In the genomic region with DNA sequence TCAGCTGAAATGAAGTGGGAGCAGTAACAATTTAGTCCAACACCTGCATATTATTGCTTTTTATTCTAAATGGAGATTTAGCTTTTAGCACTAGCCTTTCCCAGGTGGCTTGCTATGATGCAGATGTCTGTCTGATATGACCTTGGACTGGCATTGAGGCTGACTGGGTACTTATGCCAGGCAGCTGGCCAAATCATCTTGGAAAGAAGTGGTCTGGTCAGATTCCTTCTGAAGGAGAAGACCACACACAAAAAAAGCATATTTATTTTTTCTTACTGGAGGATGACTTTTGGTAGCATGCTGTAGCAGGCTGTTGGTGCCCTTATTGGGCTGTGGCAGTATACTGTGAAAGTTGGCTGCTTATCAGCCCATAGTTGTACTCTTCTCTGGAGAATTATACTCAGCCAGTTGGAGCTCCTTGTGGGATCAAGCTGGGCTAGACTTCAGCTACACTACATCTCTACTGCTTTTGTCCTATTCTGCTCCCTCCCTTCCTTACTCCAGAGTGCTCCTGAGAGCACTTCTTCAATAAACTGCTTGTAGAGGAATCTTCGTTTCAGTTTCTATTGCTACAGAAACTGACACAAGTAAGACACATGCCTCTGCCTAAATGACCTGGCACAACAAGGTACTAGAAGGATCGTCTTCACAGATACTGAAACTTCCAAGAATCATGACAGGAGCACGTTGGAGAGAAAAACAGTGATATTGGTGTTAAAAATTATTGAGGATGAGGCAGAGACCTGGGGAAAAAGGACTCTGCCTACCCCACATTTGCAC, we compare ENCODE assay signal across 18 cellular contexts.
DNase-seq lines count a peak whose midpoint lies in the region; ATAC-seq, FAIRE-seq and TF ChIP-seq lines count a peak whose summit lies in the region.
"Had no signal": no experiment of that assay in that cellular context is flagged by ENCODE, and none has a peak within 500 bp of the region (broad histone marks: within the 10 kb centered on the region; RNA-seq: fewer than 3 reads in every experiment).

No MANE protein-coding gene starts in this region.

- no peak overlapping the region for H2BK120ac ChIP-seq in neuronal stem cell (ENCODE audit: low read depth, low read length)

- no peak overlapping the region for H3K18ac ChIP-seq in neuronal stem cell (ENCODE audit: low read length)

- H3K36me3 ChIP-seq in KMS-11 (ENCODE audit: insufficient read depth) (no peaks in the 10 kb centered on the region), mucosa of descending colon (ENCODE audit: low read depth) (no peaks in the 10 kb centered on the region), neuronal stem cell (replicated peaks in 1 of 2; ENCODE audit: control insufficient read depth in 2 of 2, insufficient read depth in 2 of 2, low read length in 2 of 2) (no peaks in the 10 kb centered on the region), pancreas (no peaks in the 10 kb centered on the region)
- H3K36me3 ChIP-seq: uterus had no signal

- H2AK5ac ChIP-seq in neuronal stem cell (ENCODE audit: low read depth, low read length) = no peak overlapping the region

- no peak for FAIRE-seq in pancreas (lab: Jason Lieb, UNC)
- FAIRE-seq: K562, kidney had no signal

- H3K27ac Mint-ChIP-seq in natural killer cell treated with Interleukin-12 subunit alpha and Interleukin-12 subunit beta and Interleukin-15 and Interleukin-18, amount 100 ng/mL, for 72 hours = no peak overlapping the region
- H3K27ac Mint-ChIP-seq in natural killer cell = no peak overlapping the region
- H3K27ac Mint-ChIP-seq: activated naive CD8-positive, alpha-beta T cell treated with anti-CD3 and anti-CD28 coated beads for 36 hours; activated T-helper 1 cell treated with anti-CD3 and anti-CD28 coated beads, Interleukin-12 subunit alpha, Interleukin-12 subunit beta, Interleukin-2, Interleukin-4 antibody, amounts not matched to agents 30 ng/mL and 10 ng/mL and 1 ng/mL, durations not matched to agents 14 hours and 24 hours and 36 hours had no signal

- H3K79me1 ChIP-seq in neuronal stem cell (ENCODE audit: low read depth, low read length) = no peaks in the 10 kb centered on the region

- H2BK15ac ChIP-seq in neuronal stem cell (ENCODE audit: low read length) = no peak overlapping the region

- no peak overlapping the region for H4K91ac ChIP-seq in neuronal stem cell (ENCODE audit: low read depth, low read length, poor library complexity)

- no peak for TF ChIP-seq CTCF in natural killer cell (IDR thresholded peaks at IDR 0.05)
- no peak for TF ChIP-seq CTCF in KMS-11 (conservative IDR thresholded peaks at IDR 0.05; ENCODE audit: low read depth, low read length)
- TF ChIP-seq CTCF in mucosa of descending colon (IDR thresholded peaks at IDR 0.05) = no peak
- no peak for TF ChIP-seq CTCF in pancreas (IDR thresholded peaks at IDR 0.05)

- intact Hi-C loops in natural killer cell (cut with micrococcal nuclease) (no loop called here), mucosa of descending colon (cut with DNase I, micrococcal nuclease) (no loop called here), pancreas (cut with DNase I) (no loop called here)

- H3K4me3 Mint-ChIP-seq in natural killer cell treated with Interleukin-12 subunit alpha and Interleukin-12 subunit beta and Interleukin-15 and Interleukin-18, amount 100 ng/mL, for 72 hours = peak overlapping the region; percentile 2
- H3K4me3 Mint-ChIP-seq in natural killer cell = no peak overlapping the region
- H3K4me3 Mint-ChIP-seq: activated naive CD8-positive, alpha-beta T cell treated with anti-CD3 and anti-CD28 coated beads for 36 hours; activated T-helper 1 cell treated with anti-CD3 and anti-CD28 coated beads, Interleukin-12 subunit alpha, Interleukin-12 subunit beta, Interleukin-2, Interleukin-4 antibody, amounts not matched to agents 30 ng/mL and 10 ng/mL and 1 ng/mL, durations not matched to agents 14 hours and 24 hours and 36 hours had no signal

- H3K4me3 ChIP-seq in KMS-11 (IDR thresholded peaks at IDR 0.05; ENCODE audit: insufficient read depth, low read depth, low read length) (no peak overlapping the region), mucosa of descending colon (no peak overlapping the region), neuronal stem cell (ENCODE audit: low read length in 2 of 2) (no peak overlapping the region), pancreas (no peak overlapping the region)
- H3K4me3 ChIP-seq: K562, uterus had no signal

- H2AFZ ChIP-seq in KMS-11 (ENCODE audit: low read depth) (peak overlapping the region; percentile 39), neuronal stem cell (ENCODE audit: low read length) (no peak overlapping the region)

- no peak overlapping the region for H3K14ac ChIP-seq in neuronal stem cell (ENCODE audit: low read length)

- no peak for DNase-seq in natural killer cell treated with Interleukin-12 subunit alpha and Interleukin-12 subunit beta and Interleukin-15 and Interleukin-18, amount 100 ng/mL, for 72 hours (ENCODE audit: low spot score)
- DNase-seq in natural killer cell = no peak
- no peak for DNase-seq in mucosa of descending colon
- no peak for DNase-seq in neuronal stem cell (ENCODE audit: low spot score)
- no peak for DNase-seq in pancreas
- DNase-seq: activated naive CD8-positive, alpha-beta T cell treated with anti-CD3 and anti-CD28 coated beads for 36 hours; DND-41; foreskin fibroblast; hypothalamus; kidney; mammary epithelial cell; naive thymus-derived CD4-positive, alpha-beta T cell; uterus had no signal

- H3K4me2 ChIP-seq in KMS-11 = peak overlapping the region; percentile 68
- H3K4me2 ChIP-seq in neuronal stem cell (ENCODE audit: insufficient read depth, low read length, poor library complexity, severe bottlenecking) = no peak overlapping the region

- peaks cover 7% of the 10 kb centered on the region for H3K9me3 Mint-ChIP-seq in natural killer cell treated with Interleukin-12 subunit alpha and Interleukin-12 subunit beta and Interleukin-15 and Interleukin-18, amount 100 ng/mL, for 72 hours
- H3K9me3 Mint-ChIP-seq in natural killer cell = no peaks in the 10 kb centered on the region

- H3K36me3 Mint-ChIP-seq in natural killer cell treated with Interleukin-12 subunit alpha and Interleukin-12 subunit beta and Interleukin-15 and Interleukin-18, amount 100 ng/mL, for 72 hours = no peaks in the 10 kb centered on the region
- H3K36me3 Mint-ChIP-seq in natural killer cell = no peaks in the 10 kb centered on the region

- H3K4me1 Mint-ChIP-seq in natural killer cell treated with Interleukin-12 subunit alpha and Interleukin-12 subunit beta and Interleukin-15 and Interleukin-18, amount 100 ng/mL, for 72 hours (ENCODE audit: low read depth in 2 of 2) = peaks cover 14 to 23% of the 10 kb centered on the region in 2 donors
- peaks cover 11 to 17% of the 10 kb centered on the region in 2 donors for H3K4me1 Mint-ChIP-seq in natural killer cell

- peaks cover 0 to 25% of the 10 kb centered on the region in 2 donors for H3K27me3 Mint-ChIP-seq in natural killer cell treated with Interleukin-12 subunit alpha and Interleukin-12 subunit beta and Interleukin-15 and Interleukin-18, amount 100 ng/mL, for 72 hours
- H3K27me3 Mint-ChIP-seq in natural killer cell (ENCODE audit: low read depth in 2 of 2) = peaks cover 2 to 26% of the 10 kb centered on the region in 2 donors
- H3K27me3 Mint-ChIP-seq: activated naive CD8-positive, alpha-beta T cell treated with anti-CD3 and anti-CD28 coated beads for 36 hours had no signal

- H2BK5ac ChIP-seq in neuronal stem cell (ENCODE audit: low read length) = no peak overlapping the region

- H3K9me3 ChIP-seq in mucosa of descending colon (no peaks in the 10 kb centered on the region), neuronal stem cell (replicated peaks in 1 of 2; ENCODE audit: control insufficient read depth in 2 of 2, insufficient read depth in 1 of 2, low read depth in 1 of 2, low read length in 2 of 2) (no peaks in the 10 kb centered on the region), pancreas (no peaks in the 10 kb centered on the region)
- H3K9me3 ChIP-seq: uterus had no signal

- H3K27ac ChIP-seq in KMS-11 = peak overlapping the region; percentile 2; the same call in 1 of the 2 replicates
- H3K27ac ChIP-seq in neuronal stem cell (replicated peaks; ENCODE audit: low read length) = no peak overlapping the region
- no peak overlapping the region for H3K27ac ChIP-seq in pancreas
- H3K27ac ChIP-seq: uterus had no signal

- no peak overlapping the region for H4K8ac ChIP-seq in neuronal stem cell (ENCODE audit: low read depth, low read length)

- ATAC-seq in natural killer cell treated with Interleukin-12 subunit alpha and Interleukin-12 subunit beta and Interleukin-15 and Interleukin-18, amount 100 ng/mL, for 72 hours = no peak
- ATAC-seq in natural killer cell (no peak), GM21447 (IDR thresholded peaks at IDR 0.05; ENCODE audit: unreplicated experiment) (peak; percentile 70), mucosa of descending colon (peak; percentile 13), GM19035 (IDR thresholded peaks at IDR 0.05; ENCODE audit: unreplicated experiment) (no peak), pancreas (no peak)
- ATAC-seq: K562; naive thymus-derived CD4-positive, alpha-beta T cell had no signal

- no peak overlapping the region for H2BK12ac ChIP-seq in neuronal stem cell (ENCODE audit: low read length)

- no peaks in the 10 kb centered on the region for H3K79me2 ChIP-seq in KMS-11 (ENCODE audit: insufficient read depth, low read depth)

- H3K4me1 ChIP-seq in KMS-11 (ENCODE audit: low read depth, poor library complexity, severe bottlenecking) (peaks cover 17% of the 10 kb centered on the region), mucosa of descending colon (ENCODE audit: low read depth) (no peaks in the 10 kb centered on the region), neuronal stem cell (ENCODE audit: control insufficient read depth in 2 of 2, insufficient read depth in 1 of 2, low read depth in 1 of 2, low read length in 2 of 2) (no peaks in the 10 kb centered on the region), pancreas (no peaks in the 10 kb centered on the region)
- H3K4me1 ChIP-seq: uterus had no signal

- H4K20me1 ChIP-seq in KMS-11 (ENCODE audit: insufficient read depth) = no peaks in the 10 kb centered on the region

- no CpG with 5 or more reads among the region's 3 CpGs for WGBS in neuronal stem cell (ENCODE audit: extremely low coverage in 2 of 2, insufficient read length in 2 of 2, insufficient replicate concordance in 1 of 2), 2 donors
- WGBS in pancreas, 2 donors = 55 to 75% methylated on average over 3 of the region's 3 CpGs

- no peak overlapping the region for H3K4ac ChIP-seq in neuronal stem cell (ENCODE audit: low read length)

- H3K23ac ChIP-seq in neuronal stem cell (ENCODE audit: low read depth, low read length, poor library complexity) = no peak overlapping the region

- H3K27me3 ChIP-seq in KMS-11 (ENCODE audit: insufficient read depth, low read depth) = no peaks in the 10 kb centered on the region
- no peaks in the 10 kb centered on the region for H3K27me3 ChIP-seq in neuronal stem cell (ENCODE audit: control insufficient read depth in 3 of 3, insufficient read depth in 3 of 3, low read depth in 1 of 3, low read length in 3 of 3)
- peaks cover 0 to 6% (median 1%) of the 10 kb centered on the region in 4 donors for H3K27me3 ChIP-seq in pancreas
- H3K27me3 ChIP-seq: uterus had no signal

- H3K9ac ChIP-seq in KMS-11 (no peak overlapping the region), neuronal stem cell (ENCODE audit: low read depth, low read length, poor library complexity) (no peak overlapping the region)

Comparison
In these comparisons a context has a peak if more than half of its experiments do, and no peak if none do; other contexts are left out.
1. ATAC-seq: peak in GM21447 (single experiment) and mucosa of descending colon (single experiment); none in natural killer cell treated with Interleukin-12 subunit alpha and Interleukin-12 subunit beta and Interleukin-15 and Interleukin-18, amount 100 ng/mL, for 72 hours (0 of 2), natural killer cell (0 of 3), GM19035 (single experiment) and pancreas (0 of 4).